ENCODE assay signal across 1 cellular context in genomic region chr15:55196458-55197361, GRCh38.
A peak's percentile ranks its signal among the peaks of the same experiment; 100 is the strongest.
TF ChIP-seq lines count a peak whose summit lies in the region.

Gene RSL24D1 (minus strand): TSS chr15:55196941. CDS start chr15:55196890, 51 bp downstream.

TF ChIP-seq in HepG2, 621 proteins besides CTCF, POLR2A, EP300 and RAD21 (continued from another document and continues in another):
- TF ChIP-seq ZNF407 (CRISPR knock-in tag; IDR thresholded peaks at IDR 0.05; ENCODE audit: not compliant biosample characterization), result peak; percentile 82
- TF ChIP-seq ZNF558 (CRISPR knock-in tag; IDR thresholded peaks at IDR 0.05; ENCODE audit: borderline replicate concordance), result peak; percentile 91
- TF ChIP-seq ZNF563 (CRISPR knock-in tag; IDR thresholded peaks at IDR 0.05), result peak; percentile 79; the same call in 1 of the 2 replicates
- TF ChIP-seq ZNF138 (CRISPR knock-in tag; IDR thresholded peaks at IDR 0.05; ENCODE audit: low read depth), result peak; percentile 73; the same call in 1 of the 2 replicates
- peak; percentile 85 for TF ChIP-seq PHF8 (CRISPR knock-in tag; IDR thresholded peaks at IDR 0.05)
- peak; percentile 61; the same call in 1 of the 2 replicates for TF ChIP-seq GATAD2A (CRISPR knock-in tag; IDR thresholded peaks at IDR 0.05)
- TF ChIP-seq ZSCAN30 (CRISPR knock-in tag; IDR thresholded peaks at IDR 0.05), result no peak
- 0 out of 2 replicates have a peak, but pooled peaks have one; percentile 44 for TF ChIP-seq HINFP (CRISPR knock-in tag; IDR thresholded peaks at IDR 0.05; ENCODE audit: low read depth)
- TF ChIP-seq LBX2 (CRISPR knock-in tag; IDR thresholded peaks at IDR 0.05; ENCODE audit: borderline replicate concordance), result 0 out of 2 replicates have a peak, but pooled peaks have one; percentile 26
- peak; percentile 77; the same call in 1 of the 2 replicates for TF ChIP-seq IRF9 (CRISPR knock-in tag; IDR thresholded peaks at IDR 0.05; ENCODE audit: borderline replicate concordance)
- 0 out of 2 replicates have a peak, but pooled peaks have one; percentile 9 for TF ChIP-seq HMG20B (CRISPR knock-in tag; conservative IDR thresholded peaks at IDR 0.05)
- peak; percentile 84 for TF ChIP-seq ZFY (CRISPR knock-in tag; IDR thresholded peaks at IDR 0.05)
- peak; percentile 22; the same call in 1 of the 2 replicates for TF ChIP-seq SP140L (CRISPR knock-in tag; IDR thresholded peaks at IDR 0.05; ENCODE audit: borderline replicate concordance)
- TF ChIP-seq ZNF24 (IDR thresholded peaks at IDR 0.05), result no peak
- peak; percentile 94 for TF ChIP-seq PHF20 (CRISPR knock-in tag; IDR thresholded peaks at IDR 0.05)
- 0 out of 2 replicates have a peak, but pooled peaks have one; percentile 59 for TF ChIP-seq ZBTB38 (CRISPR knock-in tag; IDR thresholded peaks at IDR 0.05)
- TF ChIP-seq RARA (CRISPR knock-in tag; IDR thresholded peaks at IDR 0.05), result peak; percentile 32; the same call in 1 of the 2 replicates
- 0 out of 2 replicates have a peak, but pooled peaks have one; percentile 58 for TF ChIP-seq RFXAP (CRISPR knock-in tag; IDR thresholded peaks at IDR 0.05; ENCODE audit: borderline replicate concordance)
- no peak for TF ChIP-seq XBP1 (CRISPR knock-in tag; IDR thresholded peaks at IDR 0.05)
- TF ChIP-seq ZNF766 (CRISPR knock-in tag; IDR thresholded peaks at IDR 0.05; ENCODE audit: borderline replicate concordance), result peak; percentile 73; the same call in 1 of the 2 replicates
- no peak; the same call in 1 of the 2 replicates for TF ChIP-seq HES4 (CRISPR knock-in tag; IDR thresholded peaks at IDR 0.05; ENCODE audit: borderline replicate concordance)
- peak; percentile 69; the same call in 1 of the 2 replicates for TF ChIP-seq ZNF580 (CRISPR knock-in tag; IDR thresholded peaks at IDR 0.05; ENCODE audit: borderline replicate concordance, low read depth)
- peak; percentile 33 for TF ChIP-seq RBM39 (IDR thresholded peaks at IDR 0.05; ENCODE audit: low read depth, low read length, poor library complexity, severe bottlenecking)
- TF ChIP-seq SPEN (CRISPR knock-in tag; IDR thresholded peaks at IDR 0.05; ENCODE audit: low read depth), result peak; percentile 91
- peak; percentile 61; the same call in 1 of the 2 replicates for TF ChIP-seq ZNF709 (CRISPR knock-in tag; IDR thresholded peaks at IDR 0.05)
- peak; percentile 31 for TF ChIP-seq MED8 (CRISPR knock-in tag; IDR thresholded peaks at IDR 0.05; ENCODE audit: insufficient replicate concordance)
- TF ChIP-seq ZNF678 (CRISPR knock-in tag; IDR thresholded peaks at IDR 0.05), result 0 out of 2 replicates have a peak, but pooled peaks have one; percentile 85
- no peak for TF ChIP-seq TMF1 (CRISPR knock-in tag; IDR thresholded peaks at IDR 0.05; ENCODE audit: low read depth)
- peak; percentile 83 for TF ChIP-seq ZHX2 (IDR thresholded peaks at IDR 0.05; ENCODE audit: low read depth)
- TF ChIP-seq ZHX2 (CRISPR knock-in tag; IDR thresholded peaks at IDR 0.05; ENCODE audit: borderline replicate concordance), result no peak
- TF ChIP-seq KDM5A (IDR thresholded peaks at IDR 0.05; ENCODE audit: borderline replicate concordance, low read length), result peak; percentile 94
- no peak for TF ChIP-seq AKNA (CRISPR knock-in tag; IDR thresholded peaks at IDR 0.05; ENCODE audit: borderline replicate concordance)
- TF ChIP-seq TARDBP (CRISPR knock-in tag; IDR thresholded peaks at IDR 0.05), result peak; percentile 67; the same call in 1 of the 2 replicates
- TF ChIP-seq POLR2G (IDR thresholded peaks at IDR 0.05; ENCODE audit: low read depth, low read length), result peak; percentile 95
- peak; percentile 45; the same call in 1 of the 2 replicates for TF ChIP-seq NAIF1 (CRISPR knock-in tag; IDR thresholded peaks at IDR 0.05; ENCODE audit: borderline replicate concordance)
- TF ChIP-seq MZF1 (CRISPR knock-in tag; IDR thresholded peaks at IDR 0.05; ENCODE audit: borderline replicate concordance), result peak; percentile 19; the same call in 1 of the 2 replicates
